In genomic region chr3:47019201-47019600, GRCh38 we compare ENCODE assay signal across 10 cellular contexts.
DNase-seq lines count a peak whose midpoint lies in the region; ATAC-seq lines count a peak whose summit lies in the region.
"Had no signal": no experiment of that assay in that cellular context is flagged by ENCODE, and none has a peak within 500 bp of the region (broad histone marks: within the 10 kb centered on the region; RNA-seq: fewer than 3 reads in every experiment).

No MANE protein-coding gene starts in this region.

- H3K4me3 Mint-ChIP-seq in activated T-cell treated with anti-CD3 and anti-CD28 coated beads, Interleukin-2, amount 50 U/mL, for 24 hours: no peak overlapping the region
- peak overlapping the region; percentile 48 for H3K4me3 Mint-ChIP-seq in activated naive CD4-positive, alpha-beta T cell treated with anti-CD3 and anti-CD28 coated beads, Interleukin-2, amount 50 U/mL, for 24 hours
- H3K4me3 Mint-ChIP-seq in stimulated activated naive B cell treated with anti-CD40 and anti-IgM and Interleukin-4, amounts not matched to agents 10 μg/mL and 1 μg/mL and 100 μg/mL, for 72 hours: no peak overlapping the region

- peak overlapping the region; percentile 83 for H3K27ac Mint-ChIP-seq in activated T-cell treated with anti-CD3 and anti-CD28 coated beads, Interleukin-2, amount 50 U/mL, for 24 hours
- peak overlapping the region; percentile 47 for H3K27ac Mint-ChIP-seq in activated naive CD4-positive, alpha-beta T cell treated with anti-CD3 and anti-CD28 coated beads, Interleukin-2, amount 50 U/mL, for 24 hours
- peak overlapping the region; percentile 22 for H3K27ac Mint-ChIP-seq in stimulated activated naive B cell treated with anti-CD40 and anti-IgM and Interleukin-4, amounts not matched to agents 10 μg/mL and 1 μg/mL and 100 μg/mL, for 72 hours

- H3K4me1 Mint-ChIP-seq in activated T-cell treated with anti-CD3 and anti-CD28 coated beads, Interleukin-2, amount 50 U/mL, for 24 hours (ENCODE audit: low read depth): peaks cover 62% of the 10 kb centered on the region
- H3K4me1 Mint-ChIP-seq in activated naive CD4-positive, alpha-beta T cell treated with anti-CD3 and anti-CD28 coated beads, Interleukin-2, amount 50 U/mL, for 24 hours: peaks cover 48% of the 10 kb centered on the region
- H3K4me1 Mint-ChIP-seq in stimulated activated naive B cell treated with anti-CD40 and anti-IgM and Interleukin-4, amounts not matched to agents 10 μg/mL and 1 μg/mL and 100 μg/mL, for 72 hours: peaks cover 35 to 47% of the 10 kb centered on the region in 2 donors

- peaks cover 65% of the 10 kb centered on the region for H3K36me3 Mint-ChIP-seq in activated T-cell treated with anti-CD3 and anti-CD28 coated beads, Interleukin-2, amount 50 U/mL, for 24 hours (ENCODE audit: low read depth)
- peaks cover 10% of the 10 kb centered on the region for H3K36me3 Mint-ChIP-seq in activated naive CD4-positive, alpha-beta T cell treated with anti-CD3 and anti-CD28 coated beads, Interleukin-2, amount 50 U/mL, for 24 hours
- H3K36me3 Mint-ChIP-seq in stimulated activated naive B cell treated with anti-CD40 and anti-IgM and Interleukin-4, amounts not matched to agents 10 μg/mL and 1 μg/mL and 100 μg/mL, for 72 hours: peaks cover 23 to 25% of the 10 kb centered on the region in 2 donors

- no peak for DNase-seq in activated T-cell treated with anti-CD3 and anti-CD28 coated beads, Interleukin-2, amount 50 U/mL, for 24 hours
- no peak for DNase-seq in activated T-cell treated with anti-CD3 and anti-CD28 coated beads for 4 hours
- DNase-seq in stimulated activated naive B cell treated with anti-CD40 and anti-IgM and Interleukin-4, amounts not matched to agents 10 μg/mL and 1 μg/mL and 100 μg/mL, for 72 hours: peak; percentile 39
- DNase-seq in NCI-H1436 treated with DMSO at 0.1 percent for 48 hours (lab: John Stamatoyannopoulos, UW): no peak
- no peak for DNase-seq in NCI-H446 (lab: John Stamatoyannopoulos, UW)
- DNase-seq: body of pancreas had no signal

- no peaks in the 10 kb centered on the region for H3K9me3 Mint-ChIP-seq in activated T-cell treated with anti-CD3 and anti-CD28 coated beads, Interleukin-2, amount 50 U/mL, for 24 hours
- no peaks in the 10 kb centered on the region for H3K9me3 Mint-ChIP-seq in activated naive CD4-positive, alpha-beta T cell treated with anti-CD3 and anti-CD28 coated beads, Interleukin-2, amount 50 U/mL, for 24 hours
- H3K9me3 Mint-ChIP-seq in stimulated activated naive B cell treated with anti-CD40 and anti-IgM and Interleukin-4, amounts not matched to agents 10 μg/mL and 1 μg/mL and 100 μg/mL, for 72 hours: no peaks in the 10 kb centered on the region

- peak; percentile 72 for ATAC-seq in HG02870 (IDR thresholded peaks at IDR 0.05; ENCODE audit: unreplicated experiment)
- ATAC-seq in stimulated activated naive B cell treated with anti-CD40 and anti-IgM and Interleukin-4, amounts not matched to agents 10 μg/mL and 1 μg/mL and 100 μg/mL, for 72 hours (replicated peaks): peak; percentile 80 to 82
- no peak for ATAC-seq in HG03442 (IDR thresholded peaks at IDR 0.05; ENCODE audit: unreplicated experiment)
- ATAC-seq: body of pancreas, foreskin keratinocyte had no signal

- H3K27me3 Mint-ChIP-seq in activated T-cell treated with anti-CD3 and anti-CD28 coated beads, Interleukin-2, amount 50 U/mL, for 24 hours: no peaks in the 10 kb centered on the region
- no peaks in the 10 kb centered on the region for H3K27me3 Mint-ChIP-seq in activated naive CD4-positive, alpha-beta T cell treated with anti-CD3 and anti-CD28 coated beads, Interleukin-2, amount 50 U/mL, for 24 hours
- H3K27me3 Mint-ChIP-seq in stimulated activated naive B cell treated with anti-CD40 and anti-IgM and Interleukin-4, amounts not matched to agents 10 μg/mL and 1 μg/mL and 100 μg/mL, for 72 hours: no peaks in the 10 kb centered on the region

Comparison
In these comparisons a context has a peak if more than half of its experiments do, and no peak if none do; other contexts are left out.
1. H3K27ac Mint-ChIP-seq: peak in every context shown above with its lines; median percentile 83 in activated T-cell treated with anti-CD3 and anti-CD28 coated beads, Interleukin-2, amount 50 U/mL, for 24 hours; 47 in activated naive CD4-positive, alpha-beta T cell treated with anti-CD3 and anti-CD28 coated beads, Interleukin-2, amount 50 U/mL, for 24 hours; 22 in stimulated activated naive B cell treated with anti-CD40 and anti-IgM and Interleukin-4, amounts not matched to agents 10 μg/mL and 1 μg/mL and 100 μg/mL, for 72 hours.